Comparison of ENCODE assay signal across 8 cellular contexts in genomic region chr18:79507546-79508480, GRCh38.
DNase-seq lines count a peak whose midpoint lies in the region; ATAC-seq and TF ChIP-seq lines count a peak whose summit lies in the region.

No MANE protein-coding gene starts in this region.

- H3K4me3 Mint-ChIP-seq in CD8-positive, alpha-beta memory T cell: peak overlapping the region in 2 of 7 donors; percentile 41 to 65

- CTCF ChIA-PET in CD8-positive, alpha-beta memory T cell (lab: Charles Lee): interaction anchor here (0.6 to 1.2 kb wide), 3 partner anchors 8 to 16 kb away, joined by 3 to 4 read pairs (median 4); no protein-coding TSS in a partner anchor
- CTCF ChIA-PET in HEK293T (lab: Yijun Ruan, JAX): no interaction called here

- TF ChIP-seq CTCF in dorsolateral prefrontal cortex (IDR thresholded peaks at IDR 0.05 in 54 of 56, conservative IDR thresholded peaks at IDR 0.05 in 2 of 56; ENCODE audit: low read depth in 1 of 56, partially characterized antibody in 56 of 56) (peak in 3 of 56 donors; percentile 9 to 26 (median 17)), lower lobe of right lung (IDR thresholded peaks at IDR 0.05) (no peak)

- no peaks in the 10 kb centered on the region for H3K9me3 ChIP-seq in CD8-positive, alpha-beta memory T cell (ENCODE audit: low read length)
- no peaks in the 10 kb centered on the region for H3K9me3 ChIP-seq in lower lobe of right lung

- intact Hi-C loops in dorsolateral prefrontal cortex (cut with DNase I) (no loop called here), lower lobe of right lung (cut with DNase I) (no loop called here)

- H3K27me3 ChIP-seq in CD8-positive, alpha-beta memory T cell (ENCODE audit: insufficient read depth, low read length, poor library complexity, severe bottlenecking): no peaks in the 10 kb centered on the region
- H3K27me3 ChIP-seq in dorsolateral prefrontal cortex (peaks cover 0 to 7% (median 0%) of the 10 kb centered on the region in 45 donors), lower lobe of right lung (ENCODE audit: low read depth) (no peaks in the 10 kb centered on the region)

- peak overlapping the region in 3 of 8 donors; percentile 15 to 61 (median 36) for H3K27ac Mint-ChIP-seq in CD8-positive, alpha-beta memory T cell

- peak; percentile 78 to 87 for ATAC-seq in lower lobe of right lung

- no peaks in the 10 kb centered on the region for H3K36me3 ChIP-seq in CD8-positive, alpha-beta memory T cell (ENCODE audit: insufficient read depth, low read length)
- peaks cover 11% of the 10 kb centered on the region for H3K36me3 ChIP-seq in lower lobe of right lung

- H3K4me1 Mint-ChIP-seq in CD8-positive, alpha-beta memory T cell: peaks cover 28 to 52% (median 38%) of the 10 kb centered on the region in 3 donors

- H3K36me3 Mint-ChIP-seq in CD8-positive, alpha-beta memory T cell: peaks cover 5 to 39% (median 6%) of the 10 kb centered on the region in 3 donors

- no peaks in the 10 kb centered on the region for H3K9me3 Mint-ChIP-seq in CD8-positive, alpha-beta memory T cell

- peak in 3 of 5 donors; percentile 10 to 54 (median 24) for DNase-seq in CD8-positive, alpha-beta memory T cell
- DNase-seq in LHCN-M2 (ENCODE audit: low read depth): peak; percentile 20
- peak in 9 of 10 donors; percentile 55 to 83 (median 72) for DNase-seq in dorsolateral prefrontal cortex
- DNase-seq in lower lobe of right lung: peak; percentile 74
- peak; percentile 70 for DNase-seq in superior temporal gyrus (ENCODE audit: extremely low spot score)
- no peak for DNase-seq in HEK293T (ENCODE audit: extremely low spot score)
- no peak for DNase-seq in amniotic stem cell (lab: John Stamatoyannopoulos, UW)
- DNase-seq in iPS-NIHi11 (ENCODE audit: low spot score): no peak

- H3K4me3 ChIP-seq in CD8-positive, alpha-beta memory T cell (ENCODE audit: low read length): peak overlapping the region; percentile 43
- H3K4me3 ChIP-seq in dorsolateral prefrontal cortex (peak overlapping the region; percentile 8 to 73 (median 53)), lower lobe of right lung (peak overlapping the region; percentile 55)

- POLR2A ChIA-PET in CD8-positive, alpha-beta memory T cell (lab: Charles Lee): interaction anchor here (0.9 to 1.4 kb wide), 3 partner anchors 15 to 106 kb away, joined by 3 to 4 read pairs (median 3); no protein-coding TSS in a partner anchor
- POLR2A ChIA-PET in HEK293T (lab: Yijun Ruan, JAX): no interaction called here

- peaks cover 0 to 2% of the 10 kb centered on the region in 2 donors for H3K27me3 Mint-ChIP-seq in CD8-positive, alpha-beta memory T cell

- no peak overlapping the region for H3K27ac ChIP-seq in CD8-positive, alpha-beta memory T cell (ENCODE audit: low read depth, low read length)
- H3K27ac ChIP-seq in dorsolateral prefrontal cortex (peak overlapping the region in 57 of 59 donors; percentile 21 to 92 (median 83)), lower lobe of right lung (peak overlapping the region; percentile 91)

- peaks cover 40% of the 10 kb centered on the region for H3K4me1 ChIP-seq in CD8-positive, alpha-beta memory T cell (ENCODE audit: insufficient read depth, low read length)
- H3K4me1 ChIP-seq in lower lobe of right lung: peaks cover 29% of the 10 kb centered on the region

TF ChIP-seq in HEK293T, 16 proteins besides CTCF, POLR2A, EP300 and RAD21:
- TF ChIP-seq ARNT (IDR thresholded peaks at IDR 0.05) (no peak), FOXK2 (IDR thresholded peaks at IDR 0.05) (no peak), SP1 (IDR thresholded peaks at IDR 0.05) (no peak), FOXA1 (IDR thresholded peaks at IDR 0.05) (no peak)

Comparison
In these comparisons a context has a peak if more than half of its experiments do, and no peak if none do; other contexts are left out.
1. DNase-seq: peak in CD8-positive, alpha-beta memory T cell (3 of 5), LHCN-M2 (single experiment), dorsolateral prefrontal cortex (9 of 10), lower lobe of right lung (single experiment) and superior temporal gyrus (single experiment); none in HEK293T (single experiment), amniotic stem cell (single experiment) and iPS-NIHi11 (single experiment).
2. Peak in every context shown above with its lines, with median percentiles within 50 percentile points of each other: H3K4me3 ChIP-seq.